8 cellular contexts compared by ENCODE assay signal in the genomic region with DNA sequence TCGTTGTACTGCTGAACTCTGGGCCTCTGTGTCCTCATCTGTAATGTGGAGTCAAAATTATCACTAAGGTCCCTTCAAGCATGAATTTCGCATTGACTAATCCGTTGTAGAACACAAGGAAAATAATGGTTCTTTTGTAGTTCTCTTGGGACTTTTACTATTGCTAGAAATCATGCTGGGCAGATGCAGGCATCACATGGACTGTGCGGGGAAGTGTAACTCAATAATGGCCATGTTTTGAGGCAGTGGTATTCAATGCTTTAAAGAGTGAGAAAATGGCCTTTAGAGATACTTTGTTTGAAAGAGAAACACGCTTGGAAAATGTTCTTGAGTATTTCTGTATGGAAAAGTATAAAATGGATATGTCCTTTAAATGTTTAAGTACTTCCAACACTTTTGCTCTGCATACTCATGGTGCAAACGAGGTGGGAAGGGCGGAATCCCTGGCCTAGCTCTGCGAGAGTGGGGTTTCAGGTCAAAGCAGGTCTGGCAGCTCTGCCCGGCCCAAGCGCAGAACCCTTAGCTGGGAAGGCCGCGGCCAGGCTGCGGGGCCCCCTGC.
DNase-seq lines count a peak whose midpoint lies in the region; ATAC-seq and TF ChIP-seq lines count a peak whose summit lies in the region.

No MANE protein-coding gene starts in this region.

- ATAC-seq in activated B cell treated with CpG ODN at 0.5 μM for 24 hours (ENCODE audit: low read depth) (no peak), GM18867 (IDR thresholded peaks at IDR 0.05; ENCODE audit: unreplicated experiment) (no peak), GM21576 (IDR thresholded peaks at IDR 0.05; ENCODE audit: unreplicated experiment) (no peak)
- ATAC-seq in stimulated activated memory B cell treated with anti-CD40 and anti-IgM and Interleukin-4, amounts not matched to agents 10 μg/mL and 1 μg/mL and 100 μg/mL, for 72 hours, result peak; percentile 1

- TF ChIP-seq CTCF in activated B cell treated with CpG ODN at 0.5 μM for 24 hours (IDR thresholded peaks at IDR 0.05), result no peak

- peak overlapping the region; percentile 79; the same call in 1 of the 2 replicates for H3K4me3 ChIP-seq in iPS-18c (ENCODE audit: insufficient read depth, low read depth, low read length)

- no peaks in the 10 kb centered on the region for H3K36me3 Mint-ChIP-seq in activated CD4-positive, alpha-beta T cell treated with anti-CD3 and anti-CD28 coated beads, Interleukin-2, amount 10 ng/mL, durations not matched to agents 24 days and 14 days (ENCODE audit: low read depth)
- no peaks in the 10 kb centered on the region for H3K36me3 Mint-ChIP-seq in activated B cell treated with CpG ODN at 0.5 μM for 24 hours (ENCODE audit: low read depth)
- no peaks in the 10 kb centered on the region for H3K36me3 Mint-ChIP-seq in stimulated activated memory B cell treated with anti-CD40 and anti-IgM and Interleukin-4, amounts not matched to agents 10 μg/mL and 1 μg/mL and 100 μg/mL, for 72 hours

- intact Hi-C loops in activated CD4-positive, alpha-beta T cell treated with anti-CD3 and anti-CD28 coated beads, Interleukin-2, amount 10 ng/mL, durations not matched to agents 24 days and 14 days (cut with micrococcal nuclease), result no loop called here
- intact Hi-C loops in activated B cell treated with CpG ODN at 0.5 μM for 24 hours (cut with micrococcal nuclease), result loop anchor here (1.0 to 10.0 kb wide), 6 partner anchors 47 to 835 kb away; partner anchors contain the start of genes ASNSD1 and STAT1

- no peak for DNase-seq in activated CD4-positive, alpha-beta T cell treated with anti-CD3 and anti-CD28 coated beads, Interleukin-2, amount 10 ng/mL, durations not matched to agents 24 days and 14 days
- no peak for DNase-seq in activated CD4-positive, alpha-beta T cell treated with anti-CD3 and anti-CD28 coated beads for 48 hours
- DNase-seq in activated B cell treated with CpG ODN at 0.5 μM for 24 hours, result no peak
- no peak for DNase-seq in stimulated activated CD4-positive, alpha-beta T cell treated with anti-CD3 and anti-CD28 coated beads, Interleukin-4, amount 100 ng/mL, for 1 hour

- CTCF ChIA-PET in activated B cell treated with CpG ODN at 0.5 μM for 24 hours (lab: Charles Lee), result interaction anchor here (1.2 to 1.7 kb wide), 2 partner anchors 90 to 135 kb away, joined by 3 to 8 read pairs; no protein-coding TSS in a partner anchor

- POLR2A ChIA-PET in activated B cell treated with CpG ODN at 0.5 μM for 24 hours (lab: Charles Lee), result interaction anchor here (0.6 to 1.4 kb wide), 4 partner anchors 12 to 417 kb away, joined by 3 to 4 read pairs (median 4); partner anchors contain the start of genes NEMP2 and OSGEPL1

- peaks cover 7% of the 10 kb centered on the region for H3K4me1 Mint-ChIP-seq in activated CD4-positive, alpha-beta T cell treated with anti-CD3 and anti-CD28 coated beads, Interleukin-2, amount 10 ng/mL, durations not matched to agents 24 days and 14 days
- H3K4me1 Mint-ChIP-seq in activated B cell treated with CpG ODN at 0.5 μM for 24 hours, result peaks cover 20% of the 10 kb centered on the region
- H3K4me1 Mint-ChIP-seq in stimulated activated memory B cell treated with anti-CD40 and anti-IgM and Interleukin-4, amounts not matched to agents 10 μg/mL and 1 μg/mL and 100 μg/mL, for 72 hours, result peaks cover 20% of the 10 kb centered on the region

- H3K27ac Mint-ChIP-seq in activated CD4-positive, alpha-beta T cell treated with anti-CD3 and anti-CD28 coated beads, Interleukin-2, amount 10 ng/mL, durations not matched to agents 24 days and 14 days, result no peak overlapping the region
- peak overlapping the region; percentile 36 for H3K27ac Mint-ChIP-seq in activated B cell treated with CpG ODN at 0.5 μM for 24 hours
- H3K27ac Mint-ChIP-seq in stimulated activated memory B cell treated with anti-CD40 and anti-IgM and Interleukin-4, amounts not matched to agents 10 μg/mL and 1 μg/mL and 100 μg/mL, for 72 hours, result peak overlapping the region; percentile 75

- H3K27me3 Mint-ChIP-seq in activated CD4-positive, alpha-beta T cell treated with anti-CD3 and anti-CD28 coated beads, Interleukin-2, amount 10 ng/mL, durations not matched to agents 24 days and 14 days, result peaks cover 30% of the 10 kb centered on the region
- no peaks in the 10 kb centered on the region for H3K27me3 Mint-ChIP-seq in activated B cell treated with CpG ODN at 0.5 μM for 24 hours
- H3K27me3 Mint-ChIP-seq in stimulated activated memory B cell treated with anti-CD40 and anti-IgM and Interleukin-4, amounts not matched to agents 10 μg/mL and 1 μg/mL and 100 μg/mL, for 72 hours, result no peaks in the 10 kb centered on the region

- no peaks in the 10 kb centered on the region for H3K9me3 ChIP-seq in iPS-18c (ENCODE audit: control insufficient read depth, insufficient read depth, low read length)

- peak overlapping the region; percentile 51 for H3K4me3 Mint-ChIP-seq in activated CD4-positive, alpha-beta T cell treated with anti-CD3 and anti-CD28 coated beads, Interleukin-2, amount 10 ng/mL, durations not matched to agents 24 days and 14 days
- peak overlapping the region; percentile 81 for H3K4me3 Mint-ChIP-seq in activated B cell treated with CpG ODN at 0.5 μM for 24 hours
- peak overlapping the region; percentile 78 for H3K4me3 Mint-ChIP-seq in stimulated activated memory B cell treated with anti-CD40 and anti-IgM and Interleukin-4, amounts not matched to agents 10 μg/mL and 1 μg/mL and 100 μg/mL, for 72 hours

- H3K9me3 Mint-ChIP-seq in activated CD4-positive, alpha-beta T cell treated with anti-CD3 and anti-CD28 coated beads, Interleukin-2, amount 10 ng/mL, durations not matched to agents 24 days and 14 days, result no peaks in the 10 kb centered on the region
- H3K9me3 Mint-ChIP-seq in activated B cell treated with CpG ODN at 0.5 μM for 24 hours, result no peaks in the 10 kb centered on the region
- H3K9me3 Mint-ChIP-seq in stimulated activated memory B cell treated with anti-CD40 and anti-IgM and Interleukin-4, amounts not matched to agents 10 μg/mL and 1 μg/mL and 100 μg/mL, for 72 hours, result no peaks in the 10 kb centered on the region
